Comparison of ENCODE assay signal across 27 cellular contexts in genomic region chr1:82329226-82329625, GRCh38.
"Had no signal": no experiment of that assay in that cellular context is flagged by ENCODE, and none has a peak within 500 bp of the region (broad histone marks: within the 10 kb centered on the region; RNA-seq: fewer than 3 reads in every experiment).

No MANE protein-coding gene starts in this region.

- H3K4me2 ChIP-seq: smooth muscle cell had no signal

- H3K4me3 ChIP-seq: breast epithelium, colonic mucosa, dorsolateral prefrontal cortex, esophagus muscularis mucosa, left lung, lung, sigmoid colon, smooth muscle cell, testis, upper lobe of left lung had no signal

- H3K4me1 ChIP-seq: breast epithelium, colonic mucosa, esophagus muscularis mucosa, left lung, sigmoid colon, upper lobe of left lung had no signal

- H3K36me3 ChIP-seq: breast epithelium, colonic mucosa, esophagus muscularis mucosa, left lung, sigmoid colon, upper lobe of left lung had no signal

- H3K27me3 ChIP-seq: breast epithelium, colonic mucosa, esophagus muscularis mucosa, left lung, sigmoid colon, testis, upper lobe of left lung had no signal

- H3K27ac ChIP-seq: breast epithelium, colonic mucosa, dorsolateral prefrontal cortex, esophagus muscularis mucosa, left lung, sigmoid colon, testis, upper lobe of left lung had no signal

- FAIRE-seq: astrocyte, frontal cortex had no signal

- DNase-seq: activated B cell treated with CpG ODN at 0.5 μM for 24 hours; activated CD4-positive, alpha-beta T cell treated with anti-CD3 and anti-CD28 coated beads for 36 hours; activated CD4-positive, alpha-beta T cell treated with anti-CD3 and anti-CD28 coated beads, Interleukin-2, amount 50 U/mL, for 48 hours; activated CD8-positive, alpha-beta memory T cell treated with anti-CD3 and anti-CD28 coated beads, Interleukin-2, amount 50 U/mL, for 48 hours; activated naive CD4-positive, alpha-beta T cell; activated naive CD8-positive, alpha-beta T cell treated with anti-CD3 and anti-CD28 coated beads for 36 hours; activated T-cell treated with anti-CD3 and anti-CD28 coated beads, Interleukin-2, amount 50 U/mL, for 4 hours; colonic mucosa; dorsolateral prefrontal cortex; effector memory CD8-positive, alpha-beta T cell; glutamatergic neuron; immature natural killer cell; left lung; naive thymus-derived CD4-positive, alpha-beta T cell; retina; sigmoid colon; stimulated activated CD4-positive, alpha-beta T cell treated with anti-CD3 and anti-CD28 coated beads, Interleukin-4, amount 100 ng/mL, for 1 hour; stimulated activated naive CD4-positive, alpha-beta T cell; T1000; testis; upper lobe of left lung had no signal
